15 cellular contexts compared by ENCODE assay signal in the genomic region with DNA sequence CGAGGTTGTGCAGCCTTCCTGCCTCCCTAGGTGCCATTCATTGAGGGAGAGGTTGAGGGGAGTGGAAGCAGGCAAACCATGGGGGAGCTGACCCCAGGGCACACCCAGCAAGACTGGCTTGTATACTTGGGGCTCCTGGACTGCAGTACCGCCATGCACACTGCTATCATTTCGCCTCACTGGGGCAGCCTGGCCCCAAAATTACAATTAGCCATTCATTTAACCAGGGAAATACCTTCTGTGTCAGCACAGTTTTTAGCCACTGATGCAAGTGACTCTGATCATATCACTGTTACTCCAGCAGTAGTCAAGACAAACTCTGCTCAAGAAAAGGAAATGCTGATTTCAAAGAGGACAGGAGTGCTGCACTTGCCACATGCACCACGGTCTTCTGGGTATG.
DNase-seq lines count a peak whose midpoint lies in the region; ATAC-seq and TF ChIP-seq lines count a peak whose summit lies in the region.
"Had no signal": no experiment of that assay in that cellular context is flagged by ENCODE, and none has a peak within 500 bp of the region (broad histone marks: within the 10 kb centered on the region; RNA-seq: fewer than 3 reads in every experiment).

No MANE protein-coding gene starts in this region.

- CTCF ChIA-PET in activated B cell treated with CpG ODN at 0.5 μM for 24 hours (lab: Charles Lee), result no interaction called here
- CTCF ChIA-PET in activated naive CD4-positive, alpha-beta T cell treated with anti-CD3 and anti-CD28 coated beads for 36 hours (lab: Charles Lee), result interaction anchor here (0.5 to 1.5 kb wide), 2 partner anchors 17 to 119 kb away, joined by 3 to 5 read pairs; no protein-coding TSS in a partner anchor

- H3K4me1 Mint-ChIP-seq in activated B cell treated with CpG ODN at 0.5 μM for 24 hours (peaks cover 86% of the 10 kb centered on the region), osteocyte (ENCODE audit: unreplicated experiment) (peaks cover 71% of the 10 kb centered on the region)
- H3K4me1 Mint-ChIP-seq in activated naive CD4-positive, alpha-beta T cell treated with anti-CD3 and anti-CD28 coated beads for 36 hours (ENCODE audit: low read depth), result no peaks in the 10 kb centered on the region

- no peak overlapping the region for H3K4me3 ChIP-seq in GM12865 (ENCODE audit: low read depth, low read length)

- no peak overlapping the region for H3K4me3 Mint-ChIP-seq in activated B cell treated with CpG ODN at 0.5 μM for 24 hours
- no peak overlapping the region for H3K4me3 Mint-ChIP-seq in osteocyte (ENCODE audit: unreplicated experiment)
- no peak overlapping the region for H3K4me3 Mint-ChIP-seq in activated naive CD4-positive, alpha-beta T cell treated with anti-CD3 and anti-CD28 coated beads for 36 hours

- POLR2A ChIA-PET in activated B cell treated with CpG ODN at 0.5 μM for 24 hours (lab: Charles Lee), result interaction anchor here (1.0 kb wide), 1 partner anchor 44 kb away, joined by 3 read pairs; no protein-coding TSS in a partner anchor

- no peak for TF ChIP-seq CTCF in GM12865 (IDR thresholded peaks at IDR 0.05; ENCODE audit: insufficient read depth, low read depth, low read length, missing control alignments)
- TF ChIP-seq CTCF in activated B cell treated with CpG ODN at 0.5 μM for 24 hours (IDR thresholded peaks at IDR 0.05), result no peak
- no peak for TF ChIP-seq CTCF in osteocyte (IDR thresholded peaks at IDR 0.05)

- H3K27ac Mint-ChIP-seq in activated B cell treated with CpG ODN at 0.5 μM for 24 hours, result peak overlapping the region; percentile 87
- peak overlapping the region; percentile 34 for H3K27ac Mint-ChIP-seq in osteocyte (ENCODE audit: unreplicated experiment)
- H3K27ac Mint-ChIP-seq in activated naive CD4-positive, alpha-beta T cell treated with anti-CD3 and anti-CD28 coated beads for 36 hours, result no peak overlapping the region

- H3K27me3 Mint-ChIP-seq in activated B cell treated with CpG ODN at 0.5 μM for 24 hours (no peaks in the 10 kb centered on the region), osteocyte (ENCODE audit: unreplicated experiment) (no peaks in the 10 kb centered on the region)
- no peaks in the 10 kb centered on the region for H3K27me3 Mint-ChIP-seq in activated naive CD4-positive, alpha-beta T cell treated with anti-CD3 and anti-CD28 coated beads for 36 hours (ENCODE audit: low read depth)

- ATAC-seq in HG03064 (IDR thresholded peaks at IDR 0.05; ENCODE audit: low read depth, unreplicated experiment) (peak; percentile 31), activated B cell treated with CpG ODN at 0.5 μM for 24 hours (ENCODE audit: low read depth) (peak; percentile 22)

- H3K36me3 Mint-ChIP-seq in activated B cell treated with CpG ODN at 0.5 μM for 24 hours (ENCODE audit: low read depth) (peaks cover 10% of the 10 kb centered on the region), osteocyte (ENCODE audit: unreplicated experiment) (peaks cover 6% of the 10 kb centered on the region)
- H3K36me3 Mint-ChIP-seq in activated naive CD4-positive, alpha-beta T cell treated with anti-CD3 and anti-CD28 coated beads for 36 hours (ENCODE audit: low read depth), result no peaks in the 10 kb centered on the region

- peak; percentile 44 for DNase-seq in GM12865 (ENCODE audit: low read depth)
- no peak for DNase-seq in activated B cell treated with CpG ODN at 0.5 μM for 24 hours
- DNase-seq in osteocyte (ENCODE audit: extremely low spot score, unreplicated experiment), result no peak
- no peak for DNase-seq in NCI-H1930 (lab: John Stamatoyannopoulos, UW)
- DNase-seq in activated naive CD4-positive, alpha-beta T cell treated with anti-CD3 and anti-CD28 coated beads for 36 hours, result no peak
- DNase-seq in DMS114 treated with DMSO at 0.1 percent for 48 hours (lab: John Stamatoyannopoulos, UW; ENCODE audit: unreplicated experiment), result no peak
- no peak for DNase-seq in DMS153 (lab: John Stamatoyannopoulos, UW)
- DNase-seq: COR-L47; GOT3; NCI-H1092; NCI-H146; NCI-H345; NCI-H526 treated with DMSO at 0.1 percent for 48 hours; NK-92 treated with Interleukin-12 subunit alpha and Interleukin-12 subunit beta, amount 100 ng/mL, for 24 hours had no signal

- intact Hi-C loops in activated B cell treated with CpG ODN at 0.5 μM for 24 hours (cut with micrococcal nuclease), result no loop called here
- intact Hi-C loops in activated naive CD4-positive, alpha-beta T cell treated with anti-CD3 and anti-CD28 coated beads for 36 hours (cut with micrococcal nuclease), result no loop called here

- H3K9me3 Mint-ChIP-seq in activated B cell treated with CpG ODN at 0.5 μM for 24 hours (peaks cover 4% of the 10 kb centered on the region), osteocyte (ENCODE audit: unreplicated experiment) (peaks cover 5% of the 10 kb centered on the region)
- peaks cover 5% of the 10 kb centered on the region for H3K9me3 Mint-ChIP-seq in activated naive CD4-positive, alpha-beta T cell treated with anti-CD3 and anti-CD28 coated beads for 36 hours
